Comparison of ENCODE assay signal across 3 cellular contexts in genomic region chr6:141443032-141443431, GRCh38.
TF ChIP-seq lines count a peak whose summit lies in the region.

No MANE protein-coding gene starts in this region.

TF ChIP-seq in SK-N-SH, 30 proteins besides CTCF, POLR2A, EP300 and RAD21 (continued from another document):
- TF ChIP-seq, protein P1, sequence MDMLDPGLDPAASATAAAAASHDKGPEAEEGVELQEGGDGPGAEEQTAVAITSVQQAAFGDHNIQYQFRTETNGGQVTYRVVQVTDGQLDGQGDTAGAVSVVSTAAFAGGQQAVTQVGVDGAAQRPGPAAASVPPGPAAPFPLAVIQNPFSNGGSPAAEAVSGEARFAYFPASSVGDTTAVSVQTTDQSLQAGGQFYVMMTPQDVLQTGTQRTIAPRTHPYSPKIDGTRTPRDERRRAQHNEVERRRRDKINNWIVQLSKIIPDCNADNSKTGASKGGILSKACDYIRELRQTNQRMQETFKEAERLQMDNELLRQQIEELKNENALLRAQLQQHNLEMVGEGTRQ (IDR thresholded peaks at IDR 0.05; ENCODE audit: borderline replicate concordance, low read depth, low read length), result no peak
- TF ChIP-seq NRF1 (IDR thresholded peaks at IDR 0.05; ENCODE audit: low read depth, low read length) (no peak), MEF2A (IDR thresholded peaks at IDR 0.05; ENCODE audit: borderline replicate concordance, low read depth) (no peak), ELF1 (IDR thresholded peaks at IDR 0.05) (no peak), REST (IDR thresholded peaks at IDR 0.05; ENCODE audit: low read depth, low read length) (no peak), FOXJ3 (CRISPR knock-in tag; IDR thresholded peaks at IDR 0.05) (no peak), FOXM1 (IDR thresholded peaks at IDR 0.05; ENCODE audit: low read depth) (no peak)
- TF ChIP-seq, protein P2, sequence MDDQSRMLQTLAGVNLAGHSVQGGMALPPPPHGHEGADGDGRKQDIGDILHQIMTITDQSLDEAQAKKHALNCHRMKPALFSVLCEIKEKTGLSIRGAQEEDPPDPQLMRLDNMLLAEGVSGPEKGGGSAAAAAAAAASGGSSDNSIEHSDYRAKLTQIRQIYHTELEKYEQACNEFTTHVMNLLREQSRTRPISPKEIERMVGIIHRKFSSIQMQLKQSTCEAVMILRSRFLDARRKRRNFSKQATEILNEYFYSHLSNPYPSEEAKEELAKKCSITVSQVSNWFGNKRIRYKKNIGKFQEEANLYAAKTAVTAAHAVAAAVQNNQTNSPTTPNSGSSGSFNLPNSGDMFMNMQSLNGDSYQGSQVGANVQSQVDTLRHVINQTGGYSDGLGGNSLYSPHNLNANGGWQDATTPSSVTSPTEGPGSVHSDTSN (IDR thresholded peaks at IDR 0.05), result no peak

TF ChIP-seq in SK-N-SH treated with all-trans-retinoic acid at 6 μM for 48 hours, 23 proteins besides CTCF, POLR2A, EP300 and RAD21 (continued from another document):
- TF ChIP-seq, protein P3, sequence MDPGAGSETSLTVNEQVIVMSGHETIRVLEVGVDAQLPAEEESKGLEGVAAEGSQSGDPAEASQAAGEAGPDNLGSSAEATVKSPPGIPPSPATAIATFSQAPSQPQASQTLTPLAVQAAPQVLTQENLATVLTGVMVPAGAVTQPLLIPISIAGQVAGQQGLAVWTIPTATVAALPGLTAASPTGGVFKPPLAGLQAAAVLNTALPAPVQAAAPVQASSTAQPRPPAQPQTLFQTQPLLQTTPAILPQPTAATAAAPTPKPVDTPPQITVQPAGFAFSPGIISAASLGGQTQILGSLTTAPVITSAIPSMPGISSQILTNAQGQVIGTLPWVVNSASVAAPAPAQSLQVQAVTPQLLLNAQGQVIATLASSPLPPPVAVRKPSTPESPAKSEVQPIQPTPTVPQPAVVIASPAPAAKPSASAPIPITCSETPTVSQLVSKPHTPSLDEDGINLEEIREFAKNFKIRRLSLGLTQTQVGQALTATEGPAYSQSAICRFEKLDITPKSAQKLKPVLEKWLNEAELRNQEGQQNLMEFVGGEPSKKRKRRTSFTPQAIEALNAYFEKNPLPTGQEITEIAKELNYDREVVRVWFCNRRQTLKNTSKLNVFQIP (CRISPR knock-in tag; IDR thresholded peaks at IDR 0.05; ENCODE audit: borderline replicate concordance, low read depth), result no peak
- TF ChIP-seq ISL1 (CRISPR knock-in tag; IDR thresholded peaks at IDR 0.05), result no peak

TF ChIP-seq in WTC11, 78 proteins besides CTCF, POLR2A, EP300 and RAD21 (continued from another document):
- TF ChIP-seq, protein P4, sequence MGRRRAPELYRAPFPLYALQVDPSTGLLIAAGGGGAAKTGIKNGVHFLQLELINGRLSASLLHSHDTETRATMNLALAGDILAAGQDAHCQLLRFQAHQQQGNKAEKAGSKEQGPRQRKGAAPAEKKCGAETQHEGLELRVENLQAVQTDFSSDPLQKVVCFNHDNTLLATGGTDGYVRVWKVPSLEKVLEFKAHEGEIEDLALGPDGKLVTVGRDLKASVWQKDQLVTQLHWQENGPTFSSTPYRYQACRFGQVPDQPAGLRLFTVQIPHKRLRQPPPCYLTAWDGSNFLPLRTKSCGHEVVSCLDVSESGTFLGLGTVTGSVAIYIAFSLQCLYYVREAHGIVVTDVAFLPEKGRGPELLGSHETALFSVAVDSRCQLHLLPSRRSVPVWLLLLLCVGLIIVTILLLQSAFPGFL (CRISPR knock-in tag; IDR thresholded peaks at IDR 0.05; ENCODE audit: borderline replicate concordance), result no peak
- TF ChIP-seq CDX4 (CRISPR knock-in tag; IDR thresholded peaks at IDR 0.05; ENCODE audit: borderline replicate concordance), result no peak
- TF ChIP-seq NR3C1 (CRISPR knock-in tag; conservative IDR thresholded peaks at IDR 0.05; ENCODE audit: low read depth), result no peak
- TF ChIP-seq ZBTB21 (CRISPR knock-in tag; IDR thresholded peaks at IDR 0.05; ENCODE audit: borderline replicate concordance), result no peak
- TF ChIP-seq MYBL2 (CRISPR knock-in tag; IDR thresholded peaks at IDR 0.05), result no peak
